8 cellular contexts compared by ENCODE assay signal in the genomic region with DNA sequence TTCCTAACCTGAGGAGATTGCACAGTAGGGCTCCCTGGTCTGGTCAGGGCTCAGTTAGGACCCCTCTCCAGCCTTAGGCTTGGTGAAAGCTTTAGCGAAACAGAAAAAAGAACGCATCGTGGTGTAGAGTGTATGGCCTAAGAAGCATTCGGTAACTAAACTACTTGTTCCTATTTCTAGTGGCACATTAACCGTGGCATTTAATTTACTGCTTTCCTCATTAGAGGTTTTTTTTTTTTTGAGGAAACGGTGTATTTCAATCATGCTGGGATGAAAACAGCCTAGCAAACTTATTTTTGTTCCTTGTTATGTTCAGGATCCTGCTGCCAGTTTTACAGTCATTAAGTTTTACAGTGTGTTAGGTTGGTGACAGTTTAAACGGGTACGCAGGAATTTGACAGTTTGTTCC. TPM values are rescaled to one million over a fixed set of nuclear protein-coding genes. Genes with fewer than 3 reads are reported as not detected.
DNase-seq lines count a peak whose midpoint lies in the region; ATAC-seq and TF ChIP-seq lines count a peak whose summit lies in the region.

No MANE protein-coding gene starts in this region.

- no peaks in the 10 kb centered on the region for H3K27me3 ChIP-seq in CD8-positive, alpha-beta T cell (ENCODE audit: insufficient read depth, low read length)
- no peaks in the 10 kb centered on the region for H3K27me3 ChIP-seq in Loucy (ENCODE audit: insufficient read depth, low read length, poor library complexity, severe bottlenecking)

- no peak for DNase-seq in CD8-positive, alpha-beta T cell
- no peak for DNase-seq in neural crest cell (ENCODE audit: low read depth, low spot score)
- no peak for DNase-seq in stimulated activated CD4-positive, alpha-beta T cell treated with anti-CD3 and anti-CD28 coated beads, Interleukin-15, amount 100 ng/mL, for 24 hours
- no peak for DNase-seq in ecto neural progenitor cell (ENCODE audit: low spot score)

- peaks cover 31% of the 10 kb centered on the region for H4K20me1 ChIP-seq in Loucy (ENCODE audit: insufficient read depth, low read length, poor library complexity, severe bottlenecking)

- H3K4me1 ChIP-seq in CD8-positive, alpha-beta T cell (ENCODE audit: insufficient read depth, low read length) = peaks cover 35% of the 10 kb centered on the region
- H3K4me1 ChIP-seq in Loucy (ENCODE audit: insufficient read depth, low read length, poor library complexity, severe bottlenecking) = peaks cover 28% of the 10 kb centered on the region

- peaks cover 34% of the 10 kb centered on the region for H3K4me1 Mint-ChIP-seq in CD8-positive, alpha-beta T cell (ENCODE audit: low read depth)
- peaks cover 23% of the 10 kb centered on the region for H3K4me1 Mint-ChIP-seq in dendritic cell treated with granulocyte-macrophage colony-stimulating factor and Interleukin-4, amounts not matched to agents 40 ng/mL and 50 ng/mL, for 4 days (ENCODE audit: low read depth)
- peaks cover 35% of the 10 kb centered on the region for H3K4me1 Mint-ChIP-seq in neural crest cell

- H3K27me3 Mint-ChIP-seq in CD8-positive, alpha-beta T cell (ENCODE audit: low read depth) = no peaks in the 10 kb centered on the region
- no peaks in the 10 kb centered on the region for H3K27me3 Mint-ChIP-seq in dendritic cell treated with granulocyte-macrophage colony-stimulating factor and Interleukin-4, amounts not matched to agents 40 ng/mL and 50 ng/mL, for 4 days
- no peaks in the 10 kb centered on the region for H3K27me3 Mint-ChIP-seq in neural crest cell (ENCODE audit: low read depth)

- H3K9me3 ChIP-seq in CD8-positive, alpha-beta T cell (ENCODE audit: low read length) = no peaks in the 10 kb centered on the region
- H3K9me3 ChIP-seq in Loucy (ENCODE audit: insufficient read depth, low read depth, low read length) = no peaks in the 10 kb centered on the region

- H3K36me3 ChIP-seq in CD8-positive, alpha-beta T cell (ENCODE audit: insufficient read depth, low read length) = no peaks in the 10 kb centered on the region
- no peaks in the 10 kb centered on the region for H3K36me3 ChIP-seq in Loucy (ENCODE audit: insufficient read depth, low read length)

- H3K4me3 ChIP-seq in CD8-positive, alpha-beta T cell (ENCODE audit: low read depth, low read length) = peak overlapping the region; percentile 79
- peak overlapping the region; percentile 98 for H3K4me3 ChIP-seq in Loucy (ENCODE audit: low read length, poor library complexity, severe bottlenecking)

- H3K27ac Mint-ChIP-seq in CD8-positive, alpha-beta T cell = peak overlapping the region; percentile 92
- peak overlapping the region; percentile 96 for H3K27ac Mint-ChIP-seq in dendritic cell treated with granulocyte-macrophage colony-stimulating factor and Interleukin-4, amounts not matched to agents 40 ng/mL and 50 ng/mL, for 4 days
- H3K27ac Mint-ChIP-seq in neural crest cell (ENCODE audit: unreplicated experiment) = peak overlapping the region; percentile 98

- H3K9ac ChIP-seq in Loucy (ENCODE audit: low read depth, low read length, poor library complexity, severe bottlenecking) = peak overlapping the region; percentile 96

- H3K4me3 Mint-ChIP-seq in CD8-positive, alpha-beta T cell = peak overlapping the region; percentile 96
- peak overlapping the region; percentile 91 for H3K4me3 Mint-ChIP-seq in dendritic cell treated with granulocyte-macrophage colony-stimulating factor and Interleukin-4, amounts not matched to agents 40 ng/mL and 50 ng/mL, for 4 days
- H3K4me3 Mint-ChIP-seq in neural crest cell = peak overlapping the region; percentile 98

- CTCF ChIA-PET in CD8-positive, alpha-beta T cell (lab: Charles Lee) = interaction anchor here (1.2 kb wide), 1 partner anchor 28 kb away, joined by 5 read pairs; no protein-coding TSS in a partner anchor

- intact Hi-C loops in CD8-positive, alpha-beta T cell (cut with DNase I, micrococcal nuclease) = no loop called here
- intact Hi-C loops in dendritic cell treated with granulocyte-macrophage colony-stimulating factor and Interleukin-4, amounts not matched to agents 40 ng/mL and 50 ng/mL, for 4 days (cut with micrococcal nuclease) = no loop called here

- H3K4me2 ChIP-seq in Loucy (ENCODE audit: low read depth, low read length, poor library complexity, severe bottlenecking) = peak overlapping the region; percentile 88

- H3K9me2 ChIP-seq in Loucy (replicated peaks; ENCODE audit: low read depth, low read length) = no peaks in the 10 kb centered on the region

- peaks cover 36% of the 10 kb centered on the region for H3K79me2 ChIP-seq in Loucy (ENCODE audit: insufficient read depth, low read length)

- peak overlapping the region; percentile 98 for H3K27ac ChIP-seq in CD8-positive, alpha-beta T cell (ENCODE audit: low read depth, low read length)

- no peaks in the 10 kb centered on the region for H3K9me3 Mint-ChIP-seq in CD8-positive, alpha-beta T cell
- H3K9me3 Mint-ChIP-seq in dendritic cell treated with granulocyte-macrophage colony-stimulating factor and Interleukin-4, amounts not matched to agents 40 ng/mL and 50 ng/mL, for 4 days = no peaks in the 10 kb centered on the region
- no peaks in the 10 kb centered on the region for H3K9me3 Mint-ChIP-seq in neural crest cell

- no peak for TF ChIP-seq CTCF in CD8-positive, alpha-beta T cell (IDR thresholded peaks at IDR 0.05)
- TF ChIP-seq CTCF in Loucy (conservative IDR thresholded peaks at IDR 0.05; ENCODE audit: low read length) (no peak), neural crest cell (conservative IDR thresholded peaks at IDR 0.05) (no peak)

- no peak for ATAC-seq in CD8-positive, alpha-beta T cell
- ATAC-seq in GM21526 (IDR thresholded peaks at IDR 0.05; ENCODE audit: low FRiP score, unreplicated experiment) = peak; percentile 42
- no peak for ATAC-seq in GM21381 (IDR thresholded peaks at IDR 0.05; ENCODE audit: unreplicated experiment)

- H3K36me3 Mint-ChIP-seq in CD8-positive, alpha-beta T cell = peaks cover 11% of the 10 kb centered on the region
- peaks cover 16% of the 10 kb centered on the region for H3K36me3 Mint-ChIP-seq in dendritic cell treated with granulocyte-macrophage colony-stimulating factor and Interleukin-4, amounts not matched to agents 40 ng/mL and 50 ng/mL, for 4 days (ENCODE audit: low read depth)
- no peaks in the 10 kb centered on the region for H3K36me3 Mint-ChIP-seq in neural crest cell (ENCODE audit: low read depth)

- POLR2A ChIA-PET in CD8-positive, alpha-beta T cell (lab: Charles Lee) = interaction anchor here (0.6 to 2.1 kb wide), 5 partner anchors 11 to 1056 kb away, joined by 3 to 10 read pairs (median 3); a partner anchor contains a TSS

- H2AFZ ChIP-seq in Loucy (ENCODE audit: low read length) = peak overlapping the region; percentile 93

- H3F3A ChIP-seq in Loucy (ENCODE audit: low read depth) = peaks cover 2% of the 10 kb centered on the region

RNA-seq across cellular contexts. Expression of a gene that starts 0.5 kb away (rescaled TPM):
- 100 to 1,000 TPM; 112 to 115 TPM for total RNA-seq in CD8-positive, alpha-beta T cell
- total RNA-seq in neural crest cell = 74.9 and 75.8 TPM in 2 replicates
